In the genomic region with DNA sequence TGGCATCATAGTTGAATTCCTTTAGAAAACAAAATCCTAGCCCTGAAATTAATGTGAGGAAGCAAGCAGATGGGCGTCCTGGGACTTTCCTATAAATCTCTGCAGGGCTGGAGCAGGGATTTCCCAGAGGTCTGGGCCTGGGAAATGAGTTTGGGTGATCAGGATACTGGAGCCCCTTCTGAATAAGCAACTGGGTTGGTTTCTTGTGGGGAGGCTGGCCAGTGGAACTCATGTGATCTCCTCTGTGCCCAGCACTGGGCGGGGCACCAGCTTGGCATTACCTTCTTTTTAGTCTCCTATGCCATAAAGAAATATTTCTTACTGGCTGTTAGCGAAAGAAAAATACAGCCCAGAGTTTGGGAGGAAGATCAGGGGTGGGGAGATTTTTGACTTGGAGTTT, we compare ENCODE assay signal across 13 cellular contexts. TPM values are rescaled to one million over a fixed set of nuclear protein-coding genes. Genes with fewer than 3 reads are reported as not detected.
A peak's percentile ranks its signal among the peaks of the same experiment; 100 is the strongest.
DNase-seq lines count a peak whose midpoint lies in the region; ATAC-seq and TF ChIP-seq lines count a peak whose summit lies in the region.
"Had no signal": no experiment of that assay in that cellular context is flagged by ENCODE, and none has a peak within 500 bp of the region (broad histone marks: within the 10 kb centered on the region; RNA-seq: fewer than 3 reads in every experiment).

No MANE protein-coding gene starts in this region.

- CTCF ChIA-PET in T-cell (lab: Charles Lee): no interaction called here

- peaks cover 61% of the 10 kb centered on the region for H3K4me1 Mint-ChIP-seq in GM23338
- H3K4me1 Mint-ChIP-seq in T-cell: peaks cover 6 to 11% (median 8%) of the 10 kb centered on the region in 3 donors
- peaks cover 18% of the 10 kb centered on the region for H3K4me1 Mint-ChIP-seq in endothelial cell (ENCODE audit: unreplicated experiment)

- H2AFZ ChIP-seq in GM23338: no peak overlapping the region

- peak overlapping the region; percentile 93 for H3K4me3 ChIP-seq in GM23338
- peak overlapping the region in 9 of 12 donors; percentile 57 to 90 (median 72) for H3K4me3 ChIP-seq in heart left ventricle

- H3K36me3 Mint-ChIP-seq in GM23338 (ENCODE audit: low read depth) (no peaks in the 10 kb centered on the region), T-cell (no peaks in the 10 kb centered on the region), endothelial cell (ENCODE audit: low read depth, unreplicated experiment) (no peaks in the 10 kb centered on the region)

- POLR2A ChIA-PET in T-cell (lab: Charles Lee): no interaction called here

- H3K27ac Mint-ChIP-seq in GM23338 (no peak overlapping the region), T-cell (no peak overlapping the region), endothelial cell (ENCODE audit: unreplicated experiment) (no peak overlapping the region)

- no peak for TF ChIP-seq CTCF in GM23338 (conservative IDR thresholded peaks at IDR 0.05; ENCODE audit: low read depth in 2 of 2)
- no peak for TF ChIP-seq CTCF in heart left ventricle (IDR thresholded peaks at IDR 0.05)
- TF ChIP-seq CTCF in omental fat pad (IDR thresholded peaks at IDR 0.05): no peak
- no peak for TF ChIP-seq CTCF in endothelial cell (IDR thresholded peaks at IDR 0.05; ENCODE audit: unreplicated experiment)

- peaks cover 25% of the 10 kb centered on the region for H3K27me3 ChIP-seq in GM23338 (ENCODE audit: insufficient read depth)
- H3K27me3 ChIP-seq in heart left ventricle: peaks cover 0 to 29% (median 0%) of the 10 kb centered on the region in 9 donors

- ATAC-seq in GM23338: no peak
- ATAC-seq in T-cell (replicated peaks in 1 of 4): no peak
- peak; percentile 58 to 80 (median 64) for ATAC-seq in heart left ventricle
- ATAC-seq in omental fat pad (ENCODE audit: low FRiP score): peak; percentile 33
- no peak for ATAC-seq in HG02840 (IDR thresholded peaks at IDR 0.05; ENCODE audit: low FRiP score, unreplicated experiment)
- ATAC-seq in GM21515 (IDR thresholded peaks at IDR 0.05; ENCODE audit: unreplicated experiment): no peak

- intact Hi-C loops in heart left ventricle (cut with DNase I): loop anchor here in 7 of 10 donors (2.0 to 10.0 kb wide), 12 partner anchors 32 to 688 kb away; no protein-coding TSS in a partner anchor

- no peaks in the 10 kb centered on the region for H3K9me2 ChIP-seq in GM23338 (ENCODE audit: insufficient read depth)

- peak overlapping the region; percentile 74 for H3K4me3 Mint-ChIP-seq in GM23338
- peak overlapping the region in 2 of 3 donors; percentile 59 to 70 for H3K4me3 Mint-ChIP-seq in T-cell
- no peak overlapping the region for H3K4me3 Mint-ChIP-seq in endothelial cell (ENCODE audit: unreplicated experiment)

- no peak for TF ChIP-seq POLR2A in heart left ventricle (IDR thresholded peaks at IDR 0.05)

- H3K27me3 Mint-ChIP-seq in GM23338 (ENCODE audit: insufficient read depth, low read depth, poor library complexity): peaks cover 33% of the 10 kb centered on the region
- peaks cover 51 to 58% of the 10 kb centered on the region in 2 donors for H3K27me3 Mint-ChIP-seq in T-cell
- H3K27me3 Mint-ChIP-seq in endothelial cell (ENCODE audit: unreplicated experiment): peaks cover 10% of the 10 kb centered on the region

- H3K27ac ChIP-seq in GM23338 (ENCODE audit: low read depth) (no peak overlapping the region), heart left ventricle (peak overlapping the region; percentile 78 to 95 (median 90))
- H3K27ac ChIP-seq: C4-2B, KMS-11, skin epidermis had no signal

- H3K9me3 Mint-ChIP-seq in GM23338 (no peaks in the 10 kb centered on the region), T-cell (no peaks in the 10 kb centered on the region), endothelial cell (ENCODE audit: unreplicated experiment) (no peaks in the 10 kb centered on the region)

- H3K36me3 ChIP-seq in GM23338 (ENCODE audit: insufficient read depth) (no peaks in the 10 kb centered on the region), heart left ventricle (no peaks in the 10 kb centered on the region)

- H3F3A ChIP-seq in GM23338 (replicated peaks; ENCODE audit: low read depth): no peaks in the 10 kb centered on the region; the same call in 1 of the 2 replicates

- no peaks in the 10 kb centered on the region for H3K9me3 ChIP-seq in heart left ventricle

- peaks cover 28% of the 10 kb centered on the region for H3K4me1 ChIP-seq in GM23338 (ENCODE audit: insufficient read depth)
- peaks cover 0 to 43% (median 10%) of the 10 kb centered on the region in 12 donors for H3K4me1 ChIP-seq in heart left ventricle

- H3K79me2 ChIP-seq in GM23338 (replicated peaks; ENCODE audit: insufficient read depth): peaks cover 3% of the 10 kb centered on the region; the same call in 1 of the 2 replicates

- H4K20me1 ChIP-seq in GM23338 (replicated peaks; ENCODE audit: insufficient read depth): no peaks in the 10 kb centered on the region; the same call in none of the 2 replicates

- WGBS in heart left ventricle, 4 donors: 50 to 64% (median 55%) methylated on average over 3 of the region's 3 CpGs

- H3K4me2 ChIP-seq in GM23338: peak overlapping the region; percentile 100

- DNase-seq in GM23338 (ENCODE audit: low spot score) (no peak), T-cell (no peak), heart left ventricle (peak in 4 of 5 donors; percentile 50 to 70 (median 52)), omental fat pad (ENCODE audit: low spot score) (no peak), HuH-7.5 (ENCODE audit: low spot score) (no peak), endothelial cell (ENCODE audit: low spot score) (no peak)
- DNase-seq: NCI-H2081 treated with DMSO at 0.1 percent for 48 hours, T-helper 9 cell had no signal

TF ChIP-seq in GM23338, 12 proteins besides CTCF, POLR2A, EP300 and RAD21 (continues in another document):
- TF ChIP-seq ZNF114 (CRISPR knock-in tag; IDR thresholded peaks at IDR 0.05): no peak
- TF ChIP-seq EZH2phosphoT487 (IDR thresholded peaks at IDR 0.05; ENCODE audit: unreplicated experiment): no peak
- TF ChIP-seq CREB1 (CRISPR knock-in tag; IDR thresholded peaks at IDR 0.05; ENCODE audit: low read depth): no peak
- TF ChIP-seq, protein P1, sequence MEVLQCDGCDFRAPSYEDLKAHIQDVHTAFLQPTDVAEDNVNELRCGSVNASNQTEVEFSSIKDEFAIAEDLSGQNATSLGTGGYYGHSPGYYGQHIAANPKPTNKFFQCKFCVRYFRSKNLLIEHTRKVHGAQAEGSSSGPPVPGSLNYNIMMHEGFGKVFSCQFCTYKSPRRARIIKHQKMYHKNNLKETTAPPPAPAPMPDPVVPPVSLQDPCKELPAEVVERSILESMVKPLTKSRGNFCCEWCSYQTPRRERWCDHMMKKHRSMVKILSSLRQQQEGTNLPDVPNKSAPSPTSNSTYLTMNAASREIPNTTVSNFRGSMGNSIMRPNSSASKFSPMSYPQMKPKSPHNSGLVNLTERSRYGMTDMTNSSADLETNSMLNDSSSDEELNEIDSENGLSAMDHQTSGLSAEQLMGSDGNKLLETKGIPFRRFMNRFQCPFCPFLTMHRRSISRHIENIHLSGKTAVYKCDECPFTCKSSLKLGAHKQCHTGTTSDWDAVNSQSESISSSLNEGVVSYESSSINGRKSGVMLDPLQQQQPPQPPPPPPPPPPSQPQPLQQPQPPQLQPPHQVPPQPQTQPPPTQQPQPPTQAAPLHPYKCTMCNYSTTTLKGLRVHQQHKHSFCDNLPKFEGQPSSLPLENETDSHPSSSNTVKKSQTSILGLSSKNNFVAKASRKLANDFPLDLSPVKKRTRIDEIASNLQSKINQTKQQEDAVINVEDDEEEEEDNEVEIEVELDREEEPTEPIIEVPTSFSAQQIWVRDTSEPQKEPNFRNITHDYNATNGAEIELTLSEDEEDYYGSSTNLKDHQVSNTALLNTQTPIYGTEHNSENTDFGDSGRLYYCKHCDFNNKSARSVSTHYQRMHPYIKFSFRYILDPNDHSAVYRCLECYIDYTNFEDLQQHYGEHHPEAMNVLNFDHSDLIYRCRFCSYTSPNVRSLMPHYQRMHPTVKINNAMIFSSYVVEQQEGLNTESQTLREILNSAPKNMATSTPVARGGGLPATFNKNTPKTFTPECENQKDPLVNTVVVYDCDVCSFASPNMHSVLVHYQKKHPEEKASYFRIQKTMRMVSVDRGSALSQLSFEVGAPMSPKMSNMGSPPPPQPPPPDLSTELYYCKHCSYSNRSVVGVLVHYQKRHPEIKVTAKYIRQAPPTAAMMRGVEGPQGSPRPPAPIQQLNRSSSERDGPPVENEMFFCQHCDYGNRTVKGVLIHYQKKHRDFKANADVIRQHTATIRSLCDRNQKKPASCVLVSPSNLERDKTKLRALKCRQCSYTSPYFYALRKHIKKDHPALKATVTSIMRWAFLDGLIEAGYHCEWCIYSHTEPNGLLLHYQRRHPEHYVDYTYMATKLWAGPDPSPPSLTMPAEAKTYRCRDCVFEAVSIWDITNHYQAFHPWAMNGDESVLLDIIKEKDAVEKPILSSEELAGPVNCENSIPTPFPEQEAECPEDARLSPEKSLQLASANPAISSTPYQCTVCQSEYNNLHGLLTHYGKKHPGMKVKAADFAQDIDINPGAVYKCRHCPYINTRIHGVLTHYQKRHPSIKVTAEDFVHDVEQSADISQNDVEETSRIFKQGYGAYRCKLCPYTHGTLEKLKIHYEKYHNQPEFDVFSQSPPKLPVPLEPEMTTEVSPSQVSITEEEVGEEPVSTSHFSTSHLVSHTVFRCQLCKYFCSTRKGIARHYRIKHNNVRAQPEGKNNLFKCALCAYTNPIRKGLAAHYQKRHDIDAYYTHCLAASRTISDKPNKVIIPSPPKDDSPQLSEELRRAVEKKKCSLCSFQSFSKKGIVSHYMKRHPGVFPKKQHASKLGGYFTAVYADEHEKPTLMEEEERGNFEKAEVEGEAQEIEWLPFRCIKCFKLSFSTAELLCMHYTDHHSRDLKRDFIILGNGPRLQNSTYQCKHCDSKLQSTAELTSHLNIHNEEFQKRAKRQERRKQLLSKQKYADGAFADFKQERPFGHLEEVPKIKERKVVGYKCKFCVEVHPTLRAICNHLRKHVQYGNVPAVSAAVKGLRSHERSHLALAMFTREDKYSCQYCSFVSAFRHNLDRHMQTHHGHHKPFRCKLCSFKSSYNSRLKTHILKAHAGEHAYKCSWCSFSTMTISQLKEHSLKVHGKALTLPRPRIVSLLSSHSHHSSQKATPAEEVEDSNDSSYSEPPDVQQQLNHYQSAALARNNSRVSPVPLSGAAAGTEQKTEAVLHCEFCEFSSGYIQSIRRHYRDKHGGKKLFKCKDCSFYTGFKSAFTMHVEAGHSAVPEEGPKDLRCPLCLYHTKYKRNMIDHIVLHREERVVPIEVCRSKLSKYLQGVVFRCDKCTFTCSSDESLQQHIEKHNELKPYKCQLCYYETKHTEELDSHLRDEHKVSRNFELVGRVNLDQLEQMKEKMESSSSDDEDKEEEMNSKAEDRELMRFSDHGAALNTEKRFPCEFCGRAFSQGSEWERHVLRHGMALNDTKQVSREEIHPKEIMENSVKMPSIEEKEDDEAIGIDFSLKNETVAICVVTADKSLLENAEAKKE (CRISPR knock-in tag; IDR thresholded peaks at IDR 0.05): no peak

RNA-seq across cellular contexts. Expression of gene THSD4, which starts 1.7 kb away (rescaled TPM):
- 7.2 and 7.4 TPM in 2 replicates for total RNA-seq in GM23338 (2014; rRNA removed; shearing (Covaris generic))
- polyA plus RNA-seq in GM23338 (2016; fragmentation: Nextera tagmentation; extraction: Ambion mirVana) (0.99 and 2.0 TPM in 2 replicates), heart left ventricle (10 to 100 TPM; 32.6 to 42.4 TPM)
- total RNA-seq in T-cell (under 1 TPM in 3 of 5 donors, not detected in 2; 0.03 to 0.23 (median 0.18) TPM), heart left ventricle (100 to 1,000 TPM in 5 of 9 donors, 10 to 100 TPM in 4; 57.4 to 206 (median 104) TPM), omental fat pad (10 to 100 TPM in 3 of 4 donors, 1 to 10 TPM in 1; 2.7 to 49.2 (median 15.8) TPM), endothelial cell (ENCODE audit: unreplicated experiment) (0.92 TPM)

Comparison
In these comparisons a context has a peak if more than half of its experiments do, and no peak if none do; other contexts are left out.
1. ATAC-seq: peak in heart left ventricle (4 of 4) and omental fat pad (single experiment); none in GM23338 (single experiment), T-cell (0 of 4), HG02840 (single experiment) and GM21515 (single experiment).
2. DNase-seq: peak in heart left ventricle (4 of 5); none in GM23338 (single experiment), T-cell (0 of 34), omental fat pad (single experiment), HuH-7.5 (single experiment) and endothelial cell (single experiment).